ENCODE assay signal across 15 cellular contexts in the genomic region with DNA sequence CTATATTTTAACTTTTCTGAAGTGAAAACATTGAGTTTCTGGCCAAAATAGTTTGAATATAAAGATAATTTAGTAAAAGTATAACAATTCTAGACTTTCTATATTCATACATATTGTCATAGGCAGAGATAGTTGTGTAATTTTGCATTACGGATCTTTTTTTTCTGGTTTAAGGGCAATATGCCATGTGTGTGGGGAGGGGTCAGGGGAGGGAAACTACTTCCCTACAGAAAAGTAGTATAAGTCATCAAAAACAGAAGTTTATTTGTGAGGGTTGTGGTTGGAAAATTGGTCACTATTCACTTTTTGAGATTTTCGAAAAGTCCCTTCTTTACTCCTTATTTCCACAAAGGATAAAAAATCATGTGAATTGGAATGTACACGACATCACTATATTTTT.
DNase-seq lines count a peak whose midpoint lies in the region; ATAC-seq lines count a peak whose summit lies in the region.
"Had no signal": no experiment of that assay in that cellular context is flagged by ENCODE, and none has a peak within 500 bp of the region (broad histone marks: within the 10 kb centered on the region; RNA-seq: fewer than 3 reads in every experiment).

No MANE protein-coding gene starts in this region.

- intact Hi-C loops in activated T-helper 1 cell treated with anti-CD3 and anti-CD28 coated beads, Interleukin-12 subunit alpha, Interleukin-12 subunit beta, Interleukin-2, Interleukin-4 antibody, amounts not matched to agents 30 ng/mL and 10 ng/mL and 1 ng/mL, durations not matched to agents 14 hours and 24 hours and 36 hours (cut with micrococcal nuclease), result loop anchor here (5.0 kb wide), 2 partner anchors 44 to 101 kb away; no protein-coding TSS in a partner anchor

- H3K4me3 Mint-ChIP-seq in activated T-helper 1 cell treated with anti-CD3 and anti-CD28 coated beads, Interleukin-12 subunit alpha, Interleukin-12 subunit beta, Interleukin-2, Interleukin-4 antibody, amounts not matched to agents 30 ng/mL and 10 ng/mL and 1 ng/mL, durations not matched to agents 14 hours and 24 hours and 36 hours, result no peak overlapping the region
- no peak overlapping the region for H3K4me3 Mint-ChIP-seq in stimulated activated memory B cell treated with anti-CD40 and anti-IgM and Interleukin-4, amounts not matched to agents 10 μg/mL and 1 μg/mL and 100 μg/mL, for 72 hours
- H3K4me3 Mint-ChIP-seq: CD8-positive, alpha-beta memory T cell had no signal

- in situ Hi-C loops in KBM-7 (cut with MboI; ENCODE audit: low pct_unique_long_range_greater_than_20kb, low sequenced_read_pairs), result no loop called here

- H3K9me3 Mint-ChIP-seq in activated T-helper 1 cell treated with anti-CD3 and anti-CD28 coated beads, Interleukin-12 subunit alpha, Interleukin-12 subunit beta, Interleukin-2, Interleukin-4 antibody, amounts not matched to agents 30 ng/mL and 10 ng/mL and 1 ng/mL, durations not matched to agents 14 hours and 24 hours and 36 hours, result peaks cover 41% of the 10 kb centered on the region
- H3K9me3 Mint-ChIP-seq in stimulated activated memory B cell treated with anti-CD40 and anti-IgM and Interleukin-4, amounts not matched to agents 10 μg/mL and 1 μg/mL and 100 μg/mL, for 72 hours, result peaks cover 17% of the 10 kb centered on the region

- peaks cover 8% of the 10 kb centered on the region for H3K27me3 Mint-ChIP-seq in activated T-helper 1 cell treated with anti-CD3 and anti-CD28 coated beads, Interleukin-12 subunit alpha, Interleukin-12 subunit beta, Interleukin-2, Interleukin-4 antibody, amounts not matched to agents 30 ng/mL and 10 ng/mL and 1 ng/mL, durations not matched to agents 14 hours and 24 hours and 36 hours (ENCODE audit: insufficient read depth)
- H3K27me3 Mint-ChIP-seq in stimulated activated memory B cell treated with anti-CD40 and anti-IgM and Interleukin-4, amounts not matched to agents 10 μg/mL and 1 μg/mL and 100 μg/mL, for 72 hours, result peaks cover 20% of the 10 kb centered on the region

- H3K36me3 Mint-ChIP-seq in activated T-helper 1 cell treated with anti-CD3 and anti-CD28 coated beads, Interleukin-12 subunit alpha, Interleukin-12 subunit beta, Interleukin-2, Interleukin-4 antibody, amounts not matched to agents 30 ng/mL and 10 ng/mL and 1 ng/mL, durations not matched to agents 14 hours and 24 hours and 36 hours (ENCODE audit: low read depth), result peaks cover 12% of the 10 kb centered on the region
- H3K36me3 Mint-ChIP-seq in stimulated activated memory B cell treated with anti-CD40 and anti-IgM and Interleukin-4, amounts not matched to agents 10 μg/mL and 1 μg/mL and 100 μg/mL, for 72 hours, result peaks cover 13% of the 10 kb centered on the region

- peaks cover 22% of the 10 kb centered on the region for H3K4me1 Mint-ChIP-seq in activated T-helper 1 cell treated with anti-CD3 and anti-CD28 coated beads, Interleukin-12 subunit alpha, Interleukin-12 subunit beta, Interleukin-2, Interleukin-4 antibody, amounts not matched to agents 30 ng/mL and 10 ng/mL and 1 ng/mL, durations not matched to agents 14 hours and 24 hours and 36 hours (ENCODE audit: low read depth)
- peaks cover 19% of the 10 kb centered on the region for H3K4me1 Mint-ChIP-seq in stimulated activated memory B cell treated with anti-CD40 and anti-IgM and Interleukin-4, amounts not matched to agents 10 μg/mL and 1 μg/mL and 100 μg/mL, for 72 hours

- ATAC-seq in stimulated activated memory B cell treated with anti-CD40 and anti-IgM and Interleukin-4, amounts not matched to agents 10 μg/mL and 1 μg/mL and 100 μg/mL, for 72 hours, result no peak
- ATAC-seq: A549, HCT116 had no signal

- DNase-seq in CD1c-positive myeloid dendritic cell (ENCODE audit: extremely low spot score) (peak; percentile 77), KBM-7 (peak; percentile 25), NOMO-1 treated with dmso at 0.1 percent for 144 hours (lab: John Stamatoyannopoulos, UW; ENCODE audit: unreplicated experiment) (peak; percentile 23), mucosa of gallbladder (ENCODE audit: low spot score) (no peak), NCI-H2196 treated with DMSO at 0.1 percent for 48 hours (lab: John Stamatoyannopoulos, UW; ENCODE audit: unreplicated experiment) (no peak), NCI-H1417 (lab: John Stamatoyannopoulos, UW) (no peak)
- no peak for DNase-seq in activated T-helper 1 cell treated with anti-CD3 and anti-CD28 coated beads, Interleukin-12 subunit alpha, Interleukin-12 subunit beta, Interleukin-2, Interleukin-4 antibody, amounts not matched to agents 30 ng/mL and 10 ng/mL and 1 ng/mL, durations not matched to agents 14 hours and 24 hours and 36 hours (ENCODE audit: low spot score)
- DNase-seq: BE2C; Caco-2; CD8-positive, alpha-beta memory T cell; DND-41; GDM1 had no signal

- H3K27ac Mint-ChIP-seq in activated T-helper 1 cell treated with anti-CD3 and anti-CD28 coated beads, Interleukin-12 subunit alpha, Interleukin-12 subunit beta, Interleukin-2, Interleukin-4 antibody, amounts not matched to agents 30 ng/mL and 10 ng/mL and 1 ng/mL, durations not matched to agents 14 hours and 24 hours and 36 hours, result peak overlapping the region; percentile 21
- H3K27ac Mint-ChIP-seq in stimulated activated memory B cell treated with anti-CD40 and anti-IgM and Interleukin-4, amounts not matched to agents 10 μg/mL and 1 μg/mL and 100 μg/mL, for 72 hours, result no peak overlapping the region
- H3K27ac Mint-ChIP-seq: CD8-positive, alpha-beta memory T cell had no signal

Comparison
In these comparisons a context has a peak if more than half of its experiments do, and no peak if none do; other contexts are left out.
1. DNase-seq: peak in CD1c-positive myeloid dendritic cell (single experiment), KBM-7 (single experiment) and NOMO-1 treated with dmso at 0.1 percent for 144 hours (single experiment); none in activated T-helper 1 cell treated with anti-CD3 and anti-CD28 coated beads, Interleukin-12 subunit alpha, Interleukin-12 subunit beta, Interleukin-2, Interleukin-4 antibody, amounts not matched to agents 30 ng/mL and 10 ng/mL and 1 ng/mL, durations not matched to agents 14 hours and 24 hours and 36 hours (single experiment), mucosa of gallbladder (single experiment), NCI-H2196 treated with DMSO at 0.1 percent for 48 hours (single experiment) and NCI-H1417 (0 of 3).